1 cellular context compared by ENCODE assay signal in the genomic region with DNA sequence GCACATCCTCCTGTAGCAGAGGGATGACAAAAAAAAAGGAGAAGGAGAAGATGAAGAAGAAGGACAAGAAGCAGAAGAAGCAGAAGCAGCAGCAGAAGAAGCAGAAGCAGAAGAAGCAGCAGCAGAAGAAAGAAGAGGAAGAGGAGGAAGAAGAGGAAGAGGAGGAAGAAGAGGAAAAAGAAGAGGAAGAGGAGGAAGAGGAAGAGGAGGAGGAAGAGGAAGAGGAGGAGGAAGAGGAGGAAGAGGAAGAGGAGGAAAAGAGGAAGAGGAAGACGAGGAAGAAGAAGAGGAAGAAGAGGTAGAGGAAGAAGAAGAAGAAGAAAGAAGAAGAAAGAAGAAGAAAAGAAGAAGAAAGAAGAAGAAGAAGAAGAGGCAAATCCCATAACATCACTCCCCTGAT.
A peak's percentile ranks its signal among the peaks of the same experiment; 100 is the strongest.
TF ChIP-seq lines count a peak whose summit lies in the region.

No MANE protein-coding gene starts in this region.

TF ChIP-seq in K562, 482 proteins besides CTCF, POLR2A, EP300 and RAD21 (continued from another document):
- TF ChIP-seq EHMT2 (IDR thresholded peaks at IDR 0.05) (peak; percentile 61; the same call in 1 of the 2 replicates), STAT6 (CRISPR knock-in tag; IDR thresholded peaks at IDR 0.05) (no peak), RREB1 (CRISPR knock-in tag; IDR thresholded peaks at IDR 0.05) (no peak)
- TF ChIP-seq, protein P1, sequence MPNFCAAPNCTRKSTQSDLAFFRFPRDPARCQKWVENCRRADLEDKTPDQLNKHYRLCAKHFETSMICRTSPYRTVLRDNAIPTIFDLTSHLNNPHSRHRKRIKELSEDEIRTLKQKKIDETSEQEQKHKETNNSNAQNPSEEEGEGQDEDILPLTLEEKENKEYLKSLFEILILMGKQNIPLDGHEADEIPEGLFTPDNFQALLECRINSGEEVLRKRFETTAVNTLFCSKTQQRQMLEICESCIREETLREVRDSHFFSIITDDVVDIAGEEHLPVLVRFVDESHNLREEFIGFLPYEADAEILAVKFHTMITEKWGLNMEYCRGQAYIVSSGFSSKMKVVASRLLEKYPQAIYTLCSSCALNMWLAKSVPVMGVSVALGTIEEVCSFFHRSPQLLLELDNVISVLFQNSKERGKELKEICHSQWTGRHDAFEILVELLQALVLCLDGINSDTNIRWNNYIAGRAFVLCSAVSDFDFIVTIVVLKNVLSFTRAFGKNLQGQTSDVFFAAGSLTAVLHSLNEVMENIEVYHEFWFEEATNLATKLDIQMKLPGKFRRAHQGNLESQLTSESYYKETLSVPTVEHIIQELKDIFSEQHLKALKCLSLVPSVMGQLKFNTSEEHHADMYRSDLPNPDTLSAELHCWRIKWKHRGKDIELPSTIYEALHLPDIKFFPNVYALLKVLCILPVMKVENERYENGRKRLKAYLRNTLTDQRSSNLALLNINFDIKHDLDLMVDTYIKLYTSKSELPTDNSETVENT (CRISPR knock-in tag; IDR thresholded peaks at IDR 0.05) = no peak
